8 cellular contexts compared by ENCODE assay signal in genomic region chr6:16130932-16131387, GRCh38. TPM values are rescaled to one million over a fixed set of nuclear protein-coding genes. Genes with fewer than 3 reads are reported as not detected.
DNase-seq lines count a peak whose midpoint lies in the region; ATAC-seq and TF ChIP-seq lines count a peak whose summit lies in the region.

No MANE protein-coding gene starts in this region.

- DNase-seq in EL: peak; percentile 76
- peak; percentile 75 for DNase-seq in brain microvascular endothelial cell
- no peak for DNase-seq in middle frontal gyrus (ENCODE audit: extremely low spot score, low spot score)

- ATAC-seq in GM19372 (IDR thresholded peaks at IDR 0.05; ENCODE audit: low read depth, unreplicated experiment): peak; percentile 52
- peak; percentile 59 for ATAC-seq in HG03432 (IDR thresholded peaks at IDR 0.05; ENCODE audit: unreplicated experiment)

- H3K4me3 ChIP-seq in brain microvascular endothelial cell (ENCODE audit: low read depth, low read length): peak overlapping the region; percentile 73
- peak overlapping the region; percentile 87 for H3K4me3 ChIP-seq in iPS-18a (ENCODE audit: low read length)
- H3K4me3 ChIP-seq in skeletal muscle tissue (ENCODE audit: low read length in 3 of 3): peak overlapping the region; percentile 93 to 97 (median 94)

- H3K9me3 ChIP-seq in iPS-18a (ENCODE audit: control insufficient read depth, low read depth, low read length) (no peaks in the 10 kb centered on the region), skeletal muscle tissue (ENCODE audit: control insufficient read depth in 3 of 3, low read length in 3 of 3) (no peaks in the 10 kb centered on the region)

- H3K27ac ChIP-seq in brain microvascular endothelial cell (peak overlapping the region; percentile 77), iPS-18a (ENCODE audit: low read length) (no peak overlapping the region), skeletal muscle tissue (ENCODE audit: low read depth, low read length) (peak overlapping the region; percentile 98)

- no peak for TF ChIP-seq CTCF in brain microvascular endothelial cell (IDR thresholded peaks at IDR 0.05; ENCODE audit: low read depth, low read length, missing control alignments)

- peaks cover 28% of the 10 kb centered on the region for H3K4me1 ChIP-seq in iPS-18a (ENCODE audit: control insufficient read depth, low read depth, low read length)
- H3K4me1 ChIP-seq in skeletal muscle tissue (ENCODE audit: control insufficient read depth in 3 of 3, insufficient read depth in 3 of 3, low read length in 3 of 3): peaks cover 33 to 44% (median 35%) of the 10 kb centered on the region in 3 donors

- H3K36me3 ChIP-seq in brain microvascular endothelial cell (replicated peaks): no peaks in the 10 kb centered on the region
- H3K36me3 ChIP-seq in iPS-18a (ENCODE audit: control insufficient read depth, low read depth, low read length): peaks cover 26% of the 10 kb centered on the region
- H3K36me3 ChIP-seq in skeletal muscle tissue (ENCODE audit: control insufficient read depth in 3 of 3, insufficient read depth in 3 of 3, low read length in 3 of 3): peaks cover 0 to 8% (median 0%) of the 10 kb centered on the region in 3 donors

- in situ Hi-C loops in brain microvascular endothelial cell (cut with HindIII; ENCODE audit: low pct_ligation_motif_present, low sequenced_read_pairs): no loop called here

- peaks cover 1% of the 10 kb centered on the region for H3K27me3 ChIP-seq in brain microvascular endothelial cell (replicated peaks)
- H3K27me3 ChIP-seq in iPS-18a (ENCODE audit: control insufficient read depth, insufficient read depth, low read length): peaks cover 3% of the 10 kb centered on the region
- H3K27me3 ChIP-seq in skeletal muscle tissue (ENCODE audit: control insufficient read depth in 3 of 3, insufficient read depth in 3 of 3, low read length in 3 of 3): no peaks in the 10 kb centered on the region

- peak overlapping the region; percentile 74 for H3K9ac ChIP-seq in iPS-18a (ENCODE audit: low read length)
- H3K9ac ChIP-seq in skeletal muscle tissue (ENCODE audit: low read depth in 1 of 3, low read length in 3 of 3): peak overlapping the region; percentile 90 to 97 (median 97)

TF ChIP-seq in PFSK-1, 5 proteins besides CTCF, POLR2A, EP300 and RAD21:
- TF ChIP-seq SIN3A (IDR thresholded peaks at IDR 0.05; ENCODE audit: borderline replicate concordance, insufficient read depth, low read length) (peak; percentile 83; the same call in 1 of the 2 replicates), TAF1 (IDR thresholded peaks at IDR 0.05; ENCODE audit: borderline replicate concordance, insufficient read depth, low read length) (peak; percentile 71; the same call in 1 of the 2 replicates), POLR2AphosphoS5 (IDR thresholded peaks at IDR 0.05; ENCODE audit: low read depth, low read length) (peak; percentile 51; the same call in 1 of the 2 replicates), FOXP2 (optimal IDR thresholded peaks at IDR 0.05; ENCODE audit: borderline replicate concordance, extremely low read depth, extremely low read length, insufficient read depth) (no peak)

RNA-seq across cellular contexts. Expression of gene MYLIP, which starts 2.1 kb away (rescaled TPM):
- 26.3 TPM for polyA plus RNA-seq in PFSK-1 (2012; ENCODE audit: insufficient read length, low read depth)
- 95.5 TPM for total RNA-seq in skeletal muscle tissue
